8 cellular contexts compared by ENCODE assay signal in the genomic region with DNA sequence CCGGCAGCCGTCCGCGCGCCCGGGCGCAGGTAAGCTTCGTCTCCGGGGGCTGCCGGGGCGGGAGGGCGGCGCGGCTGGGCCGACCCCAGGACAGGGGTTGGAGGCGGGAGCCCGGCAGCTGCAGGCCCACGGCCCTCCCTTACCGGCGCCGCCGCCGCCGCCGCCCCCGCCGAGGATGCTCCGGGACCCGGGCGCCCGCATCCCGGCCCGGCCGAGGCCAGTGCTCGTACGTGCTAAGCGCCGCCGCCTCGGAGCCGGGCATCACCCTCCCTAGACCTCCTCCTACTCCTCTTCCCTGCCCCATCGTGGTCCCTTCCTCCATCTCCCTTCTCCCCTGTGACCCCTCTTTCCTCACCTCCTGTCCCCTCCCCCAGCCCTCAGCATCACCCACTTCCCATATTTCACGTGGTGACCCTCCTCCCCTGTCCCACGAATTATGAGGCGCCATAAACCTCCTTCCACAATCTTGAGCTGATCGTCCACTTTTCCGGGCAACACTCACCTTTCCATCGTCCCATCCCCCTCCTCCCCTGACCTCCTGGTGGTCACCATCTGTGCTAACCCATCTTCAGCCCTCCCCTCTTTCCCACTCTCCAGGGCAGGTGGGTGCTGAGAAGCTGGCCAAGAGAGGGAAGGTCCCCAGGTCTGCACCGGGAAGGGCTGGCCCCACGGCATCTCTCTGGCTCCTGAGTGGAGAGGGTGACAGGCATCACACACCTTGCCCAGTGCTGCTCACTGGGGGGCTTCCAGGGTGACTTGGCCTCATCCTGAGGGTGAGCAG. TPM values are rescaled to one million over a fixed set of nuclear protein-coding genes. Genes with fewer than 3 reads are reported as not detected.
DNase-seq lines count a peak whose midpoint lies in the region; ATAC-seq, FAIRE-seq and TF ChIP-seq lines count a peak whose summit lies in the region.

No MANE protein-coding gene starts in this region.

- peak; percentile 23 for DNase-seq in activated CD4-positive, alpha-beta memory T cell treated with anti-CD3 and anti-CD28 coated beads for 36 hours
- DNase-seq in glutamatergic neuron: no peak
- no peak for DNase-seq in small intestine
- DNase-seq in foreskin melanocyte: no peak
- DNase-seq in H54 (ENCODE audit: insufficient read length, low spot score): no peak
- no peak for DNase-seq in GM13977 (ENCODE audit: low spot score)

- TF ChIP-seq CTCF in glutamatergic neuron (IDR thresholded peaks at IDR 0.05; ENCODE audit: partially characterized antibody, unreplicated experiment) (no peak), GM13977 (IDR thresholded peaks at IDR 0.05; ENCODE audit: extremely low read depth, insufficient read depth, missing control alignments) (no peak)

- H3K4me1 Mint-ChIP-seq in activated CD4-positive, alpha-beta memory T cell treated with anti-CD3 and anti-CD28 coated beads for 36 hours (ENCODE audit: low read depth): peaks cover 49% of the 10 kb centered on the region
- H3K4me1 Mint-ChIP-seq in glutamatergic neuron (ENCODE audit: low read depth, unreplicated experiment): peaks cover 17% of the 10 kb centered on the region

- no peaks in the 10 kb centered on the region for H3K36me3 ChIP-seq in small intestine (ENCODE audit: control insufficient read depth in 2 of 2, insufficient read depth in 2 of 2, low read length in 2 of 2)

- CTCF ChIA-PET in activated CD4-positive, alpha-beta memory T cell treated with anti-CD3 and anti-CD28 coated beads for 36 hours (lab: Charles Lee): interaction anchor here (0.9 to 3.0 kb wide), 4 partner anchors 31 to 63 kb away, joined by 4 to 18 read pairs (median 8); a partner anchor contains a TSS

- no peaks in the 10 kb centered on the region for H3K4me1 ChIP-seq in small intestine (ENCODE audit: control insufficient read depth in 2 of 2, insufficient read depth in 1 of 2, low read depth in 1 of 2, low read length in 1 of 2)

- no peak overlapping the region for H3K27ac ChIP-seq in small intestine (ENCODE audit: low read depth in 1 of 2, low read length in 1 of 2)

- H3K9me3 ChIP-seq in small intestine (ENCODE audit: control insufficient read depth, low read depth): no peaks in the 10 kb centered on the region

- peak overlapping the region; percentile 74 for H3K4me3 Mint-ChIP-seq in activated CD4-positive, alpha-beta memory T cell treated with anti-CD3 and anti-CD28 coated beads for 36 hours
- peak overlapping the region; percentile 95 for H3K4me3 Mint-ChIP-seq in glutamatergic neuron (ENCODE audit: unreplicated experiment)

- FAIRE-seq in small intestine (lab: Jason Lieb, UNC): no peak
- no peak for FAIRE-seq in H54 (lab: Jason Lieb, UNC)

- peaks cover 14% of the 10 kb centered on the region for H3K36me3 Mint-ChIP-seq in activated CD4-positive, alpha-beta memory T cell treated with anti-CD3 and anti-CD28 coated beads for 36 hours
- peaks cover 5% of the 10 kb centered on the region for H3K36me3 Mint-ChIP-seq in glutamatergic neuron (ENCODE audit: unreplicated experiment)

- POLR2A ChIA-PET in activated CD4-positive, alpha-beta memory T cell treated with anti-CD3 and anti-CD28 coated beads for 36 hours (lab: Charles Lee): interaction anchor here (0.5 to 3.6 kb wide), 3 partner anchors 53 to 243 kb away, joined by 3 to 41 read pairs (median 19); a partner anchor contains a TSS

- ATAC-seq in GM19023 (IDR thresholded peaks at IDR 0.05; ENCODE audit: unreplicated experiment) (peak; percentile 11), HG02970 (IDR thresholded peaks at IDR 0.05; ENCODE audit: low FRiP score, unreplicated experiment) (peak; percentile 15)

- H3K9me3 Mint-ChIP-seq in activated CD4-positive, alpha-beta memory T cell treated with anti-CD3 and anti-CD28 coated beads for 36 hours: no peaks in the 10 kb centered on the region
- peaks cover 5% of the 10 kb centered on the region for H3K9me3 Mint-ChIP-seq in glutamatergic neuron (ENCODE audit: unreplicated experiment)

- no peak for TF ChIP-seq POLR2A in H54 (IDR thresholded peaks at IDR 0.05; ENCODE audit: low read depth, low read length)

- H3K27me3 ChIP-seq in small intestine (ENCODE audit: control insufficient read depth in 2 of 2, insufficient read depth in 2 of 2, low read length in 2 of 2): no peaks in the 10 kb centered on the region

- in situ Hi-C loops in GM13977 (cut with MboI; ENCODE audit: low pct_unique_long_range_greater_than_20kb, low sequenced_read_pairs, unreplicated experiment): no loop called here

- peak overlapping the region; percentile 30 to 79 for H3K4me3 ChIP-seq in small intestine (ENCODE audit: low read depth in 1 of 2, low read length in 2 of 2)

- intact Hi-C loops in activated CD4-positive, alpha-beta memory T cell treated with anti-CD3 and anti-CD28 coated beads for 36 hours (cut with micrococcal nuclease): loop anchor here (2.0 kb wide), 2 partner anchors 31 to 213 kb away; no protein-coding TSS in a partner anchor

- WGBS in small intestine, 3 donors: 6 to 12% (median 7%) methylated on average over 22 to 50 of the region's 50 CpGs

- no peaks in the 10 kb centered on the region for H3K27me3 Mint-ChIP-seq in activated CD4-positive, alpha-beta memory T cell treated with anti-CD3 and anti-CD28 coated beads for 36 hours
- H3K27me3 Mint-ChIP-seq in glutamatergic neuron (ENCODE audit: unreplicated experiment): peaks cover 16% of the 10 kb centered on the region

- H3K27ac Mint-ChIP-seq in activated CD4-positive, alpha-beta memory T cell treated with anti-CD3 and anti-CD28 coated beads for 36 hours: peak overlapping the region; percentile 79
- H3K27ac Mint-ChIP-seq in glutamatergic neuron (ENCODE audit: unreplicated experiment): peak overlapping the region; percentile 53

RNA-seq across cellular contexts. Expression of a gene that starts 0.6 kb away (rescaled TPM):
- total RNA-seq in activated CD4-positive, alpha-beta memory T cell treated with anti-CD3 and anti-CD28 coated beads for 36 hours: 1 to 10 TPM; 9.2 to 10.0 TPM
- total RNA-seq in glutamatergic neuron (ENCODE audit: unreplicated experiment): 19.0 TPM
- polyA plus RNA-seq in small intestine: 1 to 10 TPM in 1 of 3 donors, under 1 TPM in 2; 0.45 to 1.8 (median 0.54) TPM

RNA-seq across cellular contexts. Expression of a gene that starts 53.9 kb away (rescaled TPM):
- 10 to 100 TPM; 41.7 to 44.3 TPM for total RNA-seq in activated CD4-positive, alpha-beta memory T cell treated with anti-CD3 and anti-CD28 coated beads for 36 hours
- 55.1 TPM for total RNA-seq in glutamatergic neuron (ENCODE audit: unreplicated experiment)
- 10 to 100 TPM in 2 of 3 donors, 1 to 10 TPM in 1; 9.8 to 14.9 (median 13.8) TPM for polyA plus RNA-seq in small intestine

RNA-seq across cellular contexts. Expression of a gene that starts 54.0 kb away (rescaled TPM):
- 10 to 100 TPM; 20.6 to 22.0 TPM for total RNA-seq in activated CD4-positive, alpha-beta memory T cell treated with anti-CD3 and anti-CD28 coated beads for 36 hours
- total RNA-seq in glutamatergic neuron (ENCODE audit: unreplicated experiment): 20.1 TPM
- 10 to 100 TPM in 1 of 3 donors, 1 to 10 TPM in 2; 9.2 to 17.6 (median 9.4) TPM for polyA plus RNA-seq in small intestine
